Comparison of ENCODE assay signal across 8 cellular contexts in genomic region chr3:108089544-108089943, GRCh38. TPM values are rescaled to one million over a fixed set of nuclear protein-coding genes. Genes with fewer than 3 reads are reported as not detected.
DNase-seq lines count a peak whose midpoint lies in the region; ATAC-seq and TF ChIP-seq lines count a peak whose summit lies in the region.

No MANE protein-coding gene starts in this region.

- H3K27me3 Mint-ChIP-seq in GM23338 (ENCODE audit: insufficient read depth, low read depth, poor library complexity), result peaks cover 25% of the 10 kb centered on the region

- H3K27me3 ChIP-seq in GM23338 (ENCODE audit: insufficient read depth) (peaks cover 42% of the 10 kb centered on the region), Peyer's patch (no peaks in the 10 kb centered on the region), sigmoid colon (no peaks in the 10 kb centered on the region)

- peak overlapping the region; percentile 93 for H3K4me2 ChIP-seq in GM23338

- TF ChIP-seq CTCF in GM23338 (conservative IDR thresholded peaks at IDR 0.05; ENCODE audit: low read depth in 2 of 2), result no peak
- TF ChIP-seq CTCF in Peyer's patch (IDR thresholded peaks at IDR 0.05), result no peak
- TF ChIP-seq CTCF in sigmoid colon (IDR thresholded peaks at IDR 0.05), result no peak

- H2AFZ ChIP-seq in GM23338, result no peak overlapping the region

- TF ChIP-seq POLR2A in Peyer's patch (IDR thresholded peaks at IDR 0.05) (no peak), sigmoid colon (IDR thresholded peaks at IDR 0.05) (no peak)

- no peak overlapping the region for H3K27ac Mint-ChIP-seq in GM23338

- ATAC-seq in GM23338 (no peak), GM18517 (IDR thresholded peaks at IDR 0.05; ENCODE audit: unreplicated experiment) (no peak), HG03025 (IDR thresholded peaks at IDR 0.05; ENCODE audit: low FRiP score, unreplicated experiment) (no peak)

- WGBS in sigmoid colon, 2 donors, result 4 to 5% methylated on average over 7 of the region's 7 CpGs

- peak; percentile 10 for DNase-seq in GM23338 (ENCODE audit: low spot score)
- DNase-seq in Peyer's patch, result no peak
- peak; percentile 25 for DNase-seq in fibroblast of peridontal ligament (ENCODE audit: extremely low read depth)
- DNase-seq in sigmoid colon, result no peak
- no peak for DNase-seq in HuH-7.5 (ENCODE audit: low spot score)
- no peak for DNase-seq in SKM-1 (lab: John Stamatoyannopoulos, UW; ENCODE audit: unreplicated experiment)

- H3K4me1 ChIP-seq in GM23338 (ENCODE audit: insufficient read depth), result no peaks in the 10 kb centered on the region
- peaks cover 0 to 15% (median 7%) of the 10 kb centered on the region in 4 donors for H3K4me1 ChIP-seq in Peyer's patch
- peaks cover 0 to 46% (median 4%) of the 10 kb centered on the region in 4 donors for H3K4me1 ChIP-seq in sigmoid colon

- H3K9me3 ChIP-seq in Peyer's patch, result no peaks in the 10 kb centered on the region
- no peaks in the 10 kb centered on the region for H3K9me3 ChIP-seq in sigmoid colon

- no peaks in the 10 kb centered on the region for H3K9me2 ChIP-seq in GM23338 (ENCODE audit: insufficient read depth)

- H3K36me3 ChIP-seq in GM23338 (ENCODE audit: insufficient read depth) (no peaks in the 10 kb centered on the region), Peyer's patch (no peaks in the 10 kb centered on the region), sigmoid colon (no peaks in the 10 kb centered on the region)

- intact Hi-C loops in sigmoid colon (cut with DNase I), result loop anchor here (5.0 kb wide), 2 partner anchors 132 to 427 kb away; no protein-coding TSS in a partner anchor

- H3K4me3 Mint-ChIP-seq in GM23338, result peak overlapping the region; percentile 98

- H3K27ac ChIP-seq in GM23338 (ENCODE audit: low read depth) (no peak overlapping the region), Peyer's patch (peak overlapping the region; percentile 92 to 100 (median 96)), sigmoid colon (peak overlapping the region; percentile 88 to 95 (median 92))

- no peaks in the 10 kb centered on the region; the same call in none of the 2 replicates for H3K79me2 ChIP-seq in GM23338 (replicated peaks; ENCODE audit: insufficient read depth)

- H3F3A ChIP-seq in GM23338 (replicated peaks; ENCODE audit: low read depth), result no peaks in the 10 kb centered on the region

- H4K20me1 ChIP-seq in GM23338 (replicated peaks; ENCODE audit: insufficient read depth), result no peaks in the 10 kb centered on the region

- TF ChIP-seq EP300 in sigmoid colon (IDR thresholded peaks at IDR 0.05), result no peak

- peaks cover 5% of the 10 kb centered on the region; the same call in 2 of the 3 replicates for H3K9me3 Mint-ChIP-seq in GM23338

- H3K4me1 Mint-ChIP-seq in GM23338, result peaks cover 2% of the 10 kb centered on the region; the same call in 2 of the 3 replicates

- H3K4me3 ChIP-seq in GM23338 (peak overlapping the region; percentile 99), Peyer's patch (peak overlapping the region; percentile 93 to 97 (median 96)), sigmoid colon (peak overlapping the region; percentile 75 to 99 (median 93))

- no peaks in the 10 kb centered on the region; the same call in 1 of the 3 replicates for H3K36me3 Mint-ChIP-seq in GM23338 (ENCODE audit: low read depth)

TF ChIP-seq in GM23338, 12 proteins besides CTCF, POLR2A, EP300 and RAD21 (continues in another document):
- no peak for TF ChIP-seq CREB1 (CRISPR knock-in tag; IDR thresholded peaks at IDR 0.05; ENCODE audit: low read depth)
- no peak for TF ChIP-seq ZNF114 (CRISPR knock-in tag; IDR thresholded peaks at IDR 0.05)
- no peak for TF ChIP-seq EZH2phosphoT487 (IDR thresholded peaks at IDR 0.05; ENCODE audit: unreplicated experiment)
- TF ChIP-seq ZNF462 (CRISPR knock-in tag; IDR thresholded peaks at IDR 0.05), result no peak
- no peak for TF ChIP-seq ETS1 (IDR thresholded peaks at IDR 0.05)

RNA-seq across cellular contexts. Expression of gene CD47, which starts 1.3 kb away (rescaled TPM):
- total RNA-seq in GM23338 (2014; rRNA removed; shearing (Covaris generic)), result 26.9 and 29.0 TPM in 2 replicates
- 22.1 and 22.5 TPM in 2 replicates for polyA plus RNA-seq in GM23338 (2016; fragmentation: Nextera tagmentation; extraction: Ambion mirVana)
- 10 to 100 TPM; 50.1 to 55.7 (median 52.7) TPM for total RNA-seq in Peyer's patch
- 10 to 100 TPM; 52.1 to 67.1 (median 62.0) TPM for total RNA-seq in sigmoid colon
- polyA plus RNA-seq in sigmoid colon, result 10 to 100 TPM; 10.8 to 74.9 (median 19.2) TPM

Comparison
In these comparisons a context has a peak if more than half of its experiments do, and no peak if none do; other contexts are left out.
1. DNase-seq: peak in GM23338 (single experiment) and fibroblast of peridontal ligament (single experiment); none in Peyer's patch (0 of 3), sigmoid colon (single experiment), HuH-7.5 (single experiment) and SKM-1 (single experiment).
2. Peak in every context shown above with its lines, with median percentiles within 50 percentile points of each other: H3K4me3 ChIP-seq.